1 cellular context compared by ENCODE assay signal in genomic region chr21:45019887-45020537, GRCh38.
TF ChIP-seq lines count a peak whose summit lies in the region.

No MANE protein-coding gene starts in this region.

TF ChIP-seq in WTC11, 78 proteins besides CTCF, POLR2A, EP300 and RAD21 (continued from another document):
- TF ChIP-seq, protein P1, sequence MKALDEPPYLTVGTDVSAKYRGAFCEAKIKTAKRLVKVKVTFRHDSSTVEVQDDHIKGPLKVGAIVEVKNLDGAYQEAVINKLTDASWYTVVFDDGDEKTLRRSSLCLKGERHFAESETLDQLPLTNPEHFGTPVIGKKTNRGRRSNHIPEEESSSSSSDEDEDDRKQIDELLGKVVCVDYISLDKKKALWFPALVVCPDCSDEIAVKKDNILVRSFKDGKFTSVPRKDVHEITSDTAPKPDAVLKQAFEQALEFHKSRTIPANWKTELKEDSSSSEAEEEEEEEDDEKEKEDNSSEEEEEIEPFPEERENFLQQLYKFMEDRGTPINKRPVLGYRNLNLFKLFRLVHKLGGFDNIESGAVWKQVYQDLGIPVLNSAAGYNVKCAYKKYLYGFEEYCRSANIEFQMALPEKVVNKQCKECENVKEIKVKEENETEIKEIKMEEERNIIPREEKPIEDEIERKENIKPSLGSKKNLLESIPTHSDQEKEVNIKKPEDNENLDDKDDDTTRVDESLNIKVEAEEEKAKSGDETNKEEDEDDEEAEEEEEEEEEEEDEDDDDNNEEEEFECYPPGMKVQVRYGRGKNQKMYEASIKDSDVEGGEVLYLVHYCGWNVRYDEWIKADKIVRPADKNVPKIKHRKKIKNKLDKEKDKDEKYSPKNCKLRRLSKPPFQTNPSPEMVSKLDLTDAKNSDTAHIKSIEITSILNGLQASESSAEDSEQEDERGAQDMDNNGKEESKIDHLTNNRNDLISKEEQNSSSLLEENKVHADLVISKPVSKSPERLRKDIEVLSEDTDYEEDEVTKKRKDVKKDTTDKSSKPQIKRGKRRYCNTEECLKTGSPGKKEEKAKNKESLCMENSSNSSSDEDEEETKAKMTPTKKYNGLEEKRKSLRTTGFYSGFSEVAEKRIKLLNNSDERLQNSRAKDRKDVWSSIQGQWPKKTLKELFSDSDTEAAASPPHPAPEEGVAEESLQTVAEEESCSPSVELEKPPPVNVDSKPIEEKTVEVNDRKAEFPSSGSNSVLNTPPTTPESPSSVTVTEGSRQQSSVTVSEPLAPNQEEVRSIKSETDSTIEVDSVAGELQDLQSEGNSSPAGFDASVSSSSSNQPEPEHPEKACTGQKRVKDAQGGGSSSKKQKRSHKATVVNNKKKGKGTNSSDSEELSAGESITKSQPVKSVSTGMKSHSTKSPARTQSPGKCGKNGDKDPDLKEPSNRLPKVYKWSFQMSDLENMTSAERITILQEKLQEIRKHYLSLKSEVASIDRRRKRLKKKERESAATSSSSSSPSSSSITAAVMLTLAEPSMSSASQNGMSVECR (CRISPR knock-in tag; IDR thresholded peaks at IDR 0.05; ENCODE audit: borderline replicate concordance), result no peak
- no peak for TF ChIP-seq AFF4 (CRISPR knock-in tag; IDR thresholded peaks at IDR 0.05; ENCODE audit: borderline replicate concordance)
TF ChIP-seq in WTC11: peak in this region for 0.
